15 cellular contexts compared by ENCODE assay signal in the genomic region with DNA sequence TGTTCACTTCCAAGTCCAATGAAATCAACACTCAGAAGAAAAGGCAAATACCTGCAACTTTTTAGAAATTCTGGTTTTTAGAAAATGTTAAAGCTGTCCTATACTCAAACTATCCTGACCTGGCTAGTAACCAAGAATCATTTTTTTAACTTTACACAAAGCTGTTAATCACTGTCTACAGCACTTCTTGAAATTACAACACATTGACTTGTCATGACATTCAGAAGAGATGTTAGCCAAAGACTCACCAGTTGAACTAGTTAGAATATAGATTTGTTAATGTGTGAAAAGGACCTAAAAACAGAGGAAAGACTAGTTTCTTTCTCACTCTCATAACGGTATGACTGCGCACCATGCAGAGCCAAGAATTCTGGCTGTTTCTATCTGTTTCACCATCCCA.
"Had no signal": no experiment of that assay in that cellular context is flagged by ENCODE, and none has a peak within 500 bp of the region (broad histone marks: within the 10 kb centered on the region; RNA-seq: fewer than 3 reads in every experiment).

No MANE protein-coding gene starts in this region.

- H3K27me3 Mint-ChIP-seq: dendritic cell treated with granulocyte-macrophage colony-stimulating factor and Interleukin-4, amounts not matched to agents 40 ng/mL and 50 ng/mL, for 4 days had no signal

- H3K4me3 Mint-ChIP-seq: activated naive CD4-positive, alpha-beta T cell treated with anti-CD3 and anti-CD28 coated beads, Interleukin-2, amount 10 ng/mL, durations not matched to agents 7 days and 5 days; dendritic cell treated with granulocyte-macrophage colony-stimulating factor and Interleukin-4, amounts not matched to agents 40 ng/mL and 50 ng/mL, for 4 days; effector memory CD8-positive, alpha-beta T cell; nephron progenitor cell; T-helper 17 cell had no signal

- DNase-seq: activated CD4-positive, alpha-beta T cell treated with anti-CD3 and anti-CD28 coated beads, Interleukin-2, amount 50 U/mL, for 1 hour; activated naive CD4-positive, alpha-beta T cell treated with anti-CD3 and anti-CD28 coated beads, Interleukin-2, amount 10 ng/mL, durations not matched to agents 7 days and 5 days; effector memory CD8-positive, alpha-beta T cell; nephron progenitor cell; T-helper 17 cell; uterus had no signal

- H3K36me3 ChIP-seq: ovary, thyroid gland, uterus had no signal

- H3K27me3 ChIP-seq: foreskin keratinocyte, ovary, thyroid gland, uterus had no signal

- H3K4me1 Mint-ChIP-seq: activated naive CD4-positive, alpha-beta T cell treated with anti-CD3 and anti-CD28 coated beads, Interleukin-2, amount 10 ng/mL, durations not matched to agents 7 days and 5 days had no signal

- H3K4me3 ChIP-seq: ovary, skin epidermis, thyroid gland, uterus had no signal

- FAIRE-seq: islet of Langerhans had no signal

- H3K27ac Mint-ChIP-seq: activated naive CD4-positive, alpha-beta T cell treated with anti-CD3 and anti-CD28 coated beads, Interleukin-2, amount 10 ng/mL, durations not matched to agents 7 days and 5 days; activated T-helper 2 cell treated with anti-CD3 and anti-CD28 coated beads, Interferon-gamma antibody, Interleukin-2, Interleukin-4, amounts not matched to agents 10 μg/mL and 5 μg/mL and 100 μg/mL, durations not matched to agents 14 hours and 24 hours and 36 hours; dendritic cell treated with granulocyte-macrophage colony-stimulating factor and Interleukin-4, amounts not matched to agents 40 ng/mL and 50 ng/mL, for 4 days; effector memory CD8-positive, alpha-beta T cell; T-helper 17 cell had no signal

- H3K36me3 Mint-ChIP-seq: activated naive CD4-positive, alpha-beta T cell treated with anti-CD3 and anti-CD28 coated beads, Interleukin-2, amount 10 ng/mL, durations not matched to agents 7 days and 5 days had no signal

- H3K4me1 ChIP-seq: uterus had no signal

- H3K27ac ChIP-seq: foreskin keratinocyte, ovary, uterus had no signal

- H3K9me3 Mint-ChIP-seq: activated naive CD4-positive, alpha-beta T cell treated with anti-CD3 and anti-CD28 coated beads, Interleukin-2, amount 10 ng/mL, durations not matched to agents 7 days and 5 days; activated T-helper 2 cell treated with anti-CD3 and anti-CD28 coated beads, Interferon-gamma antibody, Interleukin-2, Interleukin-4, amounts not matched to agents 10 μg/mL and 5 μg/mL and 100 μg/mL, durations not matched to agents 14 hours and 24 hours and 36 hours; dendritic cell treated with granulocyte-macrophage colony-stimulating factor and Interleukin-4, amounts not matched to agents 40 ng/mL and 50 ng/mL, for 4 days; effector memory CD8-positive, alpha-beta T cell; nephron progenitor cell had no signal

- ATAC-seq: effector memory CD8-positive, alpha-beta T cell; esophagus mucosa; left lobe of liver; T-helper 17 cell had no signal

- H3K9me3 ChIP-seq: ovary, thyroid gland, uterus had no signal
